ENCODE assay signal across 8 cellular contexts in genomic region chr1:206556748-206557635, GRCh38. TPM values are rescaled to one million over a fixed set of nuclear protein-coding genes. Genes with fewer than 3 reads are reported as not detected.
DNase-seq lines count a peak whose midpoint lies in the region; ATAC-seq and TF ChIP-seq lines count a peak whose summit lies in the region.

No MANE protein-coding gene starts in this region.

- peaks cover 13 to 22% of the 10 kb centered on the region in 2 donors for H3K4me1 ChIP-seq in lung (ENCODE audit: control insufficient read depth in 2 of 2, insufficient read depth in 2 of 2, low read length in 2 of 2)

- H3K4me3 ChIP-seq in lung, result peak overlapping the region; percentile 50

- no peak for TF ChIP-seq CTCF in lung (IDR thresholded peaks at IDR 0.05; ENCODE audit: control extremely low read depth, extremely low read depth)

- H3K36me3 ChIP-seq in lung (ENCODE audit: control insufficient read depth in 2 of 2, insufficient read depth in 2 of 2, low read length in 2 of 2), result peaks cover 0 to 1% of the 10 kb centered on the region in 2 donors

- ATAC-seq in HG03045 (IDR thresholded peaks at IDR 0.05; ENCODE audit: unreplicated experiment) (peak; percentile 45), lung (ENCODE audit: insufficient read depth, low FRiP score) (peak; percentile 79)

- H3K27ac ChIP-seq in lung (ENCODE audit: low read depth in 1 of 2, low read length in 1 of 2), result peak overlapping the region in 1 of 2 donors; percentile 62

- peak; percentile 36 for DNase-seq in DMS79 treated with DMSO at 0.1 percent for 48 hours (lab: John Stamatoyannopoulos, UW)
- DNase-seq in DMS79 (lab: John Stamatoyannopoulos, UW), result no peak
- peak; percentile 67 for DNase-seq in NCI-H748 (lab: John Stamatoyannopoulos, UW; ENCODE audit: unreplicated experiment)
- DNase-seq in activated CD4-positive, alpha-beta T cell treated with anti-CD3 and anti-CD28 coated beads, Interleukin-2, amount 50 U/mL, for 1 hour, result peak; percentile 87
- peak; percentile 21 for DNase-seq in dedifferentiated amniotic fluid mesenchymal stem cell (ENCODE audit: extremely low spot score)
- DNase-seq in lung (ENCODE audit: low spot score), result peak; percentile 87
- peak; percentile 63 to 90 (median 79) for DNase-seq in stimulated activated CD4-positive, alpha-beta T cell treated with anti-CD3 and anti-CD28 coated beads, TNF-alpha, amount 100 ng/mL, for 24 hours (ENCODE audit: low read depth in 3 of 3)

- WGBS in lung, 2 donors, result 1% methylated on average over 47 to 67 of the region's 67 CpGs

- H3K27me3 ChIP-seq in lung (ENCODE audit: control insufficient read depth, insufficient read depth), result no peaks in the 10 kb centered on the region

- no peaks in the 10 kb centered on the region for H3K9me3 ChIP-seq in lung (ENCODE audit: control insufficient read depth in 2 of 2, insufficient read depth in 1 of 2, low read length in 1 of 2)

RNA-seq across cellular contexts. Expression of gene RASSF5, which starts 49.7 kb away (rescaled TPM):
- 10 to 100 TPM; 23.7 to 37.7 TPM for total RNA-seq in lung
- 10 to 100 TPM; 10.3 to 38.2 TPM for polyA plus RNA-seq in lung

RNA-seq across cellular contexts. Expression of gene EIF2D, which starts 55.3 kb away (rescaled TPM):
- total RNA-seq in lung, result 10 to 100 TPM; 35.5 to 78.9 TPM
- polyA plus RNA-seq in lung, result 10 to 100 TPM; 27.7 to 50.9 TPM
